Comparison of ENCODE assay signal across 11 cellular contexts in the genomic region with DNA sequence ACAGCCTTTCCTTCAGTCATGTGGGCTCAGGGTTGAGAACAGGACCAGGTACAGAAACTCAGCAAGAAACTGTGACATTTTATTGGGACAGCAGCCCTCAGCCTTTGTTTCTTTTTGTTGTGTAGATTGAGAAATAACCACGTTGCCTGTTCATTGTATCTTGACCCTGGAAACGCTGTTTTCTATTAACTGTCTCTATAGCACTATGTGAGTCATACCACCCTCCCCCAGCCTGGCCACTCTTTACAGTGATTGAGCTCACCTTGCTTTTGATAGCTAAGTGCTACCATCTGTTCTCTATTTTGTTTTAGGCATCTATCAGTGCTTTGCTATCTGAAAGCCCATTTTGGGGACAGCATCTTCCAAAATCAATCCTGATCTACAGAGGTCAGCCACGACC.
DNase-seq lines count a peak whose midpoint lies in the region; ATAC-seq, FAIRE-seq and TF ChIP-seq lines count a peak whose summit lies in the region.
"Had no signal": no experiment of that assay in that cellular context is flagged by ENCODE, and none has a peak within 500 bp of the region (broad histone marks: within the 10 kb centered on the region; RNA-seq: fewer than 3 reads in every experiment).

No MANE protein-coding gene starts in this region.

- POLR2A ChIA-PET in naive thymus-derived CD8-positive, alpha-beta T cell (lab: Charles Lee): no interaction called here
- POLR2A ChIA-PET in HEK293T (lab: Yijun Ruan, JAX): no interaction called here
- POLR2A ChIA-PET in activated CD4-positive, alpha-beta memory T cell treated with anti-CD3 and anti-CD28 coated beads, Interleukin-2, amount 10 ng/mL, durations not matched to agents 7 days and 5 days (lab: Charles Lee): no interaction called here
- POLR2A ChIA-PET in T-cell (lab: Charles Lee): no interaction called here

- H3K4me3 ChIP-seq in astrocyte of the spinal cord (ENCODE audit: low read depth, low read length): no peak overlapping the region

- no peaks in the 10 kb centered on the region for H3K27me3 Mint-ChIP-seq in naive thymus-derived CD8-positive, alpha-beta T cell
- H3K27me3 Mint-ChIP-seq in activated CD4-positive, alpha-beta memory T cell treated with anti-CD3 and anti-CD28 coated beads, Interleukin-2, amount 10 ng/mL, durations not matched to agents 7 days and 5 days: no peaks in the 10 kb centered on the region
- H3K27me3 Mint-ChIP-seq in T-cell: no peaks in the 10 kb centered on the region

- H3K36me3 Mint-ChIP-seq in naive thymus-derived CD8-positive, alpha-beta T cell: peaks cover 0 to 5% (median 0%) of the 10 kb centered on the region in 3 donors
- H3K36me3 Mint-ChIP-seq in activated CD4-positive, alpha-beta memory T cell treated with anti-CD3 and anti-CD28 coated beads, Interleukin-2, amount 10 ng/mL, durations not matched to agents 7 days and 5 days (ENCODE audit: low read depth): no peaks in the 10 kb centered on the region
- H3K36me3 Mint-ChIP-seq in T-cell: peaks cover 4% of the 10 kb centered on the region

- DNase-seq in COLO668 (lab: John Stamatoyannopoulos, UW; ENCODE audit: unreplicated experiment): peak; percentile 10
- DNase-seq in HT1080 (ENCODE audit: low read depth): peak; percentile 72
- peak; percentile 62 for DNase-seq in astrocyte of the spinal cord (ENCODE audit: low read depth, low spot score)
- no peak for DNase-seq in naive thymus-derived CD8-positive, alpha-beta T cell
- DNase-seq in HEK293T (ENCODE audit: extremely low spot score): no peak
- no peak for DNase-seq in activated CD4-positive, alpha-beta memory T cell treated with anti-CD3 and anti-CD28 coated beads, Interleukin-2, amount 10 ng/mL, durations not matched to agents 7 days and 5 days
- no peak for DNase-seq in T-cell
- DNase-seq: MM.1S; stimulated activated CD4-positive, alpha-beta T cell treated with anti-CD3 and anti-CD28 coated beads, Interleukin-2, amount 100 ng/mL, for 48 hours; stimulated activated naive CD4-positive, alpha-beta T cell treated with Interleukin-2 at 50 U/mL for 16 hours had no signal

- in situ Hi-C loops in astrocyte of the spinal cord (cut with HindIII; ENCODE audit: low sequenced_read_pairs): no loop called here

- FAIRE-seq in islet of Langerhans (lab: Jason Lieb, UNC): peak; percentile 92

- H3K4me3 Mint-ChIP-seq in naive thymus-derived CD8-positive, alpha-beta T cell: no peak overlapping the region
- H3K4me3 Mint-ChIP-seq in activated CD4-positive, alpha-beta memory T cell treated with anti-CD3 and anti-CD28 coated beads, Interleukin-2, amount 10 ng/mL, durations not matched to agents 7 days and 5 days: no peak overlapping the region
- H3K4me3 Mint-ChIP-seq in T-cell: no peak overlapping the region

- peaks cover 3 to 11% (median 5%) of the 10 kb centered on the region in 4 donors for H3K4me1 Mint-ChIP-seq in naive thymus-derived CD8-positive, alpha-beta T cell
- H3K4me1 Mint-ChIP-seq in activated CD4-positive, alpha-beta memory T cell treated with anti-CD3 and anti-CD28 coated beads, Interleukin-2, amount 10 ng/mL, durations not matched to agents 7 days and 5 days: peaks cover 4% of the 10 kb centered on the region
- peaks cover 0 to 5% (median 3%) of the 10 kb centered on the region in 3 donors for H3K4me1 Mint-ChIP-seq in T-cell

- CTCF ChIA-PET in HEK293T (lab: Yijun Ruan, JAX): no interaction called here
- CTCF ChIA-PET in activated CD4-positive, alpha-beta memory T cell treated with anti-CD3 and anti-CD28 coated beads, Interleukin-2, amount 10 ng/mL, durations not matched to agents 7 days and 5 days (lab: Charles Lee): no interaction called here
- CTCF ChIA-PET in T-cell (lab: Charles Lee): interaction anchor here in 1 of 2 donors (0.9 to 1.1 kb wide), 2 partner anchors 284 to 285 kb away, joined by 3 read pairs; no protein-coding TSS in a partner anchor

- no peak for TF ChIP-seq CTCF in astrocyte of the spinal cord (IDR thresholded peaks at IDR 0.05; ENCODE audit: low read depth, low read length)

- peaks cover 0 to 10% (median 2%) of the 10 kb centered on the region in 9 donors for H3K9me3 Mint-ChIP-seq in naive thymus-derived CD8-positive, alpha-beta T cell
- peaks cover 5% of the 10 kb centered on the region for H3K9me3 Mint-ChIP-seq in activated CD4-positive, alpha-beta memory T cell treated with anti-CD3 and anti-CD28 coated beads, Interleukin-2, amount 10 ng/mL, durations not matched to agents 7 days and 5 days
- H3K9me3 Mint-ChIP-seq in T-cell: peaks cover 0 to 6% (median 5%) of the 10 kb centered on the region in 3 donors

- no peak overlapping the region for H3K27ac Mint-ChIP-seq in naive thymus-derived CD8-positive, alpha-beta T cell
- H3K27ac Mint-ChIP-seq in activated CD4-positive, alpha-beta memory T cell treated with anti-CD3 and anti-CD28 coated beads, Interleukin-2, amount 10 ng/mL, durations not matched to agents 7 days and 5 days: no peak overlapping the region
- H3K27ac Mint-ChIP-seq in T-cell: peak overlapping the region in 1 of 2 donors; percentile 3

- ATAC-seq in naive thymus-derived CD8-positive, alpha-beta T cell: no peak
- no peak for ATAC-seq in T-cell (replicated peaks in 1 of 4)

TF ChIP-seq in HEK293T, 16 proteins besides CTCF, POLR2A, EP300 and RAD21:
- TF ChIP-seq FOXM1 (IDR thresholded peaks at IDR 0.05; ENCODE audit: borderline replicate concordance) (no peak), HDGF (IDR thresholded peaks at IDR 0.05; ENCODE audit: borderline replicate concordance) (no peak), CTBP1 (IDR thresholded peaks at IDR 0.05; ENCODE audit: borderline replicate concordance) (no peak)

Comparison
In these comparisons a context has a peak if more than half of its experiments do, and no peak if none do; other contexts are left out.
1. DNase-seq: peak in COLO668 (single experiment), HT1080 (single experiment) and astrocyte of the spinal cord (single experiment); none in naive thymus-derived CD8-positive, alpha-beta T cell (0 of 10), HEK293T (single experiment), activated CD4-positive, alpha-beta memory T cell treated with anti-CD3 and anti-CD28 coated beads, Interleukin-2, amount 10 ng/mL, durations not matched to agents 7 days and 5 days (single experiment) and T-cell (0 of 34).